ENCODE assay signal across 21 cellular contexts in the genomic region with DNA sequence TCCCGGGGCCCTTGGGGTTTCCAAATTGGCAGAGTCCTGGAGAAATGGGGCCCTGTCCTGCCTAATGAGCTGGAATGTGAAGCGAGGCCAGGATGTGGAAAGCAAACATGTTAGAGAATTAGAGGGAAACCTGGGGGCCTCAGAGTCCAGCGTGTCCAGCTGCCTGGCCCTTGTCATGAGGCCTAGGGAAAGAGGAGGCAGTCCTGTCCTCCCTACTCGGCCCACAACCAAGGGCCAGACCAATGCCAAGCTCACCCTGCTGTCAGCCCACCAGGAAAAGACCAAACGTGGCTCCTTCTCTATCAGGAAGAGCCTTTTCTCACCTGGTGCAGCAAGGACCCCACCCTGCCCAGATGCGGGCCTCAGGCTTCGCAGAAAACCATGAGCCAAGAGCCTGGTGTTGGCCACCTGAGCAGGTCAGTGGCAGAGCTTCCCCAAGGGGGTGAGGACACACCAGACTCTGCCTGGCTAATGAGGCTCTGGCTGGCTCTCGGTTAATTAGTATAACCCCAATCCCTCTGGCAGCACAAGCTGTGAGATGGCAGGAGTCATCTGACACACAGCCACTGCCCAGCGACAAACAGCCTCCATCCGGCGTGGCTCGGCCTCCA. TPM values are rescaled to one million over a fixed set of nuclear protein-coding genes. Genes with fewer than 3 reads are reported as not detected.
DNase-seq lines count a peak whose midpoint lies in the region; ATAC-seq and TF ChIP-seq lines count a peak whose summit lies in the region.
"Had no signal": no experiment of that assay in that cellular context is flagged by ENCODE, and none has a peak within 500 bp of the region (broad histone marks: within the 10 kb centered on the region; RNA-seq: fewer than 3 reads in every experiment).

No MANE protein-coding gene starts in this region.

- peak overlapping the region; percentile 39 for H3K23ac ChIP-seq in neuronal stem cell (ENCODE audit: low read depth, low read length, poor library complexity)

- no peak overlapping the region for H4K91ac ChIP-seq in neuronal stem cell (ENCODE audit: low read depth, low read length, poor library complexity)

- no peaks in the 10 kb centered on the region for H3K79me2 ChIP-seq in OCI-LY3 (ENCODE audit: low read length)

- no peaks in the 10 kb centered on the region for H3K36me3 ChIP-seq in left ventricle myocardium inferior
- no peaks in the 10 kb centered on the region for H3K36me3 ChIP-seq in OCI-LY3 (replicated peaks; ENCODE audit: low read depth, low read length)
- no peaks in the 10 kb centered on the region for H3K36me3 ChIP-seq in neuronal stem cell (replicated peaks in 1 of 2; ENCODE audit: control insufficient read depth in 2 of 2, insufficient read depth in 2 of 2, low read length in 2 of 2)
- no peaks in the 10 kb centered on the region for H3K36me3 ChIP-seq in vagina

- H2BK15ac ChIP-seq in neuronal stem cell (ENCODE audit: low read length) = no peak overlapping the region

- no peak overlapping the region for H3K14ac ChIP-seq in neuronal stem cell (ENCODE audit: low read length)

- peak overlapping the region; percentile 31 for H4K8ac ChIP-seq in neuronal stem cell (ENCODE audit: low read depth, low read length)

- peak overlapping the region; percentile 43 for H2AK5ac ChIP-seq in neuronal stem cell (ENCODE audit: low read depth, low read length)

- H3K79me1 ChIP-seq in neuronal stem cell (ENCODE audit: low read depth, low read length) = no peaks in the 10 kb centered on the region

- no peaks in the 10 kb centered on the region for H3K9me3 ChIP-seq in left ventricle myocardium inferior (replicated peaks)
- no peaks in the 10 kb centered on the region for H3K9me3 ChIP-seq in OCI-LY3 (ENCODE audit: insufficient read depth, low read length)
- no peaks in the 10 kb centered on the region for H3K9me3 ChIP-seq in neuronal stem cell (replicated peaks in 1 of 2; ENCODE audit: control insufficient read depth in 2 of 2, insufficient read depth in 1 of 2, low read depth in 1 of 2, low read length in 2 of 2)
- H3K9me3 ChIP-seq in vagina = no peaks in the 10 kb centered on the region

- ATAC-seq in left ventricle myocardium superior = no peak

- no peak for TF ChIP-seq CTCF in left ventricle myocardium inferior (IDR thresholded peaks at IDR 0.05; ENCODE audit: borderline replicate concordance)
- TF ChIP-seq CTCF in OCI-LY3 (IDR thresholded peaks at IDR 0.05; ENCODE audit: low read depth, low read length) = no peak
- no peak for TF ChIP-seq CTCF in vagina (IDR thresholded peaks at IDR 0.05)

- H3K4me1 ChIP-seq in left ventricle myocardium inferior = peaks cover 23% of the 10 kb centered on the region
- H3K4me1 ChIP-seq in OCI-LY3 (ENCODE audit: low read length) = no peaks in the 10 kb centered on the region
- peaks cover 0 to 6% of the 10 kb centered on the region in 2 donors for H3K4me1 ChIP-seq in neuronal stem cell (ENCODE audit: control insufficient read depth in 2 of 2, insufficient read depth in 1 of 2, low read depth in 1 of 2, low read length in 2 of 2)
- no peaks in the 10 kb centered on the region for H3K4me1 ChIP-seq in vagina

- H3K4ac ChIP-seq in neuronal stem cell (ENCODE audit: low read length) = no peak overlapping the region

- no peak overlapping the region for H3K9ac ChIP-seq in OCI-LY3 (ENCODE audit: low read length)
- H3K9ac ChIP-seq in neuronal stem cell (ENCODE audit: low read depth, low read length, poor library complexity) = no peak overlapping the region

- H4K20me1 ChIP-seq in OCI-LY3 (ENCODE audit: insufficient read depth, low read length) = no peaks in the 10 kb centered on the region

- intact Hi-C loops in left ventricle myocardium inferior (cut with micrococcal nuclease) (no loop called here), left ventricle myocardium superior (cut with micrococcal nuclease) (no loop called here), vagina (cut with DNase I) (no loop called here)

- DNase-seq in left ventricle myocardium inferior (no peak), left ventricle myocardium superior (no peak), neuronal stem cell (ENCODE audit: low spot score) (no peak), vagina (ENCODE audit: extremely low spot score in 2 of 2) (peak; percentile 40 to 62), superior temporal gyrus (ENCODE audit: extremely low spot score) (no peak), medulla oblongata (ENCODE audit: extremely low spot score) (no peak)
- DNase-seq: 8988T, EL, H7, Kasumi-1, NCI-H1694, NCI-H2081, NCI-H2171, NCI-H345, NCI-H524, PC-9, RPMI8226, SHP77 had no signal

- peak overlapping the region; percentile 6; the same call in 1 of the 2 replicates for H2AFZ ChIP-seq in OCI-LY3 (ENCODE audit: low read depth, low read length)
- H2AFZ ChIP-seq in neuronal stem cell (ENCODE audit: low read length) = peak overlapping the region; percentile 60
- H2AFZ ChIP-seq: PC-9 had no signal

- H2BK5ac ChIP-seq in neuronal stem cell (ENCODE audit: low read length) = peak overlapping the region; percentile 44

- H3K27me3 ChIP-seq in left ventricle myocardium inferior (ENCODE audit: low read depth) (no peaks in the 10 kb centered on the region), OCI-LY3 (ENCODE audit: low read depth, low read length) (no peaks in the 10 kb centered on the region), neuronal stem cell (ENCODE audit: control insufficient read depth in 3 of 3, insufficient read depth in 3 of 3, low read depth in 1 of 3, low read length in 3 of 3) (peaks cover 0 to 6% (median 0%) of the 10 kb centered on the region in 3 experiments), vagina (no peaks in the 10 kb centered on the region)

- H3K4me3 ChIP-seq in left ventricle myocardium inferior = no peak overlapping the region
- no peak overlapping the region for H3K4me3 ChIP-seq in OCI-LY3 (ENCODE audit: low read length)
- no peak overlapping the region for H3K4me3 ChIP-seq in neuronal stem cell (ENCODE audit: low read length in 2 of 2)
- H3K4me3 ChIP-seq in vagina = no peak overlapping the region
- H3K4me3 ChIP-seq: PC-9 had no signal

- peak overlapping the region; percentile 67 for H3K18ac ChIP-seq in neuronal stem cell (ENCODE audit: low read length)

- no peak overlapping the region for H3K4me2 ChIP-seq in OCI-LY3 (ENCODE audit: low read length)
- no peak overlapping the region for H3K4me2 ChIP-seq in neuronal stem cell (ENCODE audit: insufficient read depth, low read length, poor library complexity, severe bottlenecking)
- H3K4me2 ChIP-seq: PC-9 had no signal

- TF ChIP-seq POLR2A in vagina (IDR thresholded peaks at IDR 0.05) = no peak

- H2BK120ac ChIP-seq in neuronal stem cell (ENCODE audit: low read depth, low read length) = peak overlapping the region; percentile 7

- H3K27ac ChIP-seq in left ventricle myocardium inferior (replicated peaks) (peak overlapping the region; percentile 33), OCI-LY3 (ENCODE audit: low read length) (no peak overlapping the region), neuronal stem cell (replicated peaks; ENCODE audit: low read length) (no peak overlapping the region), vagina (no peak overlapping the region)
- H3K27ac ChIP-seq: C4-2B, PC-9 had no signal

- WGBS in neuronal stem cell (ENCODE audit: extremely low coverage in 2 of 2, insufficient read length in 2 of 2, insufficient replicate concordance in 1 of 2), 2 donors = no CpG with 5 or more reads among the region's 12 CpGs

- H2BK12ac ChIP-seq in neuronal stem cell (ENCODE audit: low read length) = no peak overlapping the region

RNA-seq across cellular contexts. Expression of gene TEKT5, which starts 10.1 kb away (rescaled TPM):
- total RNA-seq in left ventricle myocardium inferior (not detected), left ventricle myocardium superior (not detected), vagina (not detected)
- 0.20 TPM for polyA plus RNA-seq in neuronal stem cell (2013, experiment 1 of 2)
- 0.29 TPM for polyA plus RNA-seq in neuronal stem cell (2013, experiment 2 of 2)
- total RNA-seq: MCF 10A, PC-9 had no signal

RNA-seq across cellular contexts. Expression of gene NUBP1, which starts 59.0 kb away (rescaled TPM):
- total RNA-seq in left ventricle myocardium inferior (50.6 TPM), left ventricle myocardium superior (45.9 TPM), vagina (20.9 TPM)
- polyA plus RNA-seq in neuronal stem cell (2013, experiment 1 of 2) = 31.9 TPM
- polyA plus RNA-seq in neuronal stem cell (2013, experiment 2 of 2) = 27.7 TPM

Comparison
In these comparisons a context has a peak if more than half of its experiments do, and no peak if none do; other contexts are left out.
1. DNase-seq: peak in vagina (2 of 2); none in left ventricle myocardium inferior (single experiment), left ventricle myocardium superior (single experiment), neuronal stem cell (single experiment), superior temporal gyrus (single experiment) and medulla oblongata (single experiment).